In the genomic region with DNA sequence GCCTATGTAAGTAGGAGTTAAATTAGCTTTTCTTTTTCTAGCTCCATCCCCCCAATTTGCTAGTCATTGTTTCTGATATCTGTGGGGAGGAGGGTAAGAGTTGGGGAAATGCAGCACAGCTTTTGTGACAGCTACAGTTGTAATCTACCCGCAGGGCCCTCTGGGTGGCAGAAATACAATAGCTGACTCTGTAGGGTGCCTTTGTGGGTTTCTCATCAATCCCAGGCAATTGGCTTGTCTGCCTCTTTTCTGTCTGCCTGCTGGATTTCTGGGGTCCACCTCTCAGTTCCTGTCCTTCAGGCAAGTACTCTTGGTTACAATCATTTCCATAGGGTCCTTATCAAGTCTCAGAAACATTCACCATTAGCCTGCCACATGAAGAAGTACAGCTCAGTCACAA, we compare ENCODE assay signal across 26 cellular contexts. TPM values are rescaled to one million over a fixed set of nuclear protein-coding genes. Genes with fewer than 3 reads are reported as not detected.
DNase-seq lines count a peak whose midpoint lies in the region; ATAC-seq and TF ChIP-seq lines count a peak whose summit lies in the region.
"Had no signal": no experiment of that assay in that cellular context is flagged by ENCODE, and none has a peak within 500 bp of the region (broad histone marks: within the 10 kb centered on the region; RNA-seq: fewer than 3 reads in every experiment).

No MANE protein-coding gene starts in this region.

- no peaks in the 10 kb centered on the region for H3K9me3 Mint-ChIP-seq in GM23338
- H3K9me3 Mint-ChIP-seq in activated CD8-positive, alpha-beta T cell treated with anti-CD3 and anti-CD28 coated beads, Interleukin-2, amount 10 ng/mL, durations not matched to agents 7 days and 5 days (ENCODE audit: insufficient read depth) = no peaks in the 10 kb centered on the region

- DNase-seq in GM23338 (ENCODE audit: low spot score) (peak; percentile 60), NT2/D1 (ENCODE audit: low read depth, low spot score) (peak; percentile 59), iPS-NIHi11 (ENCODE audit: low spot score) (peak; percentile 53), SKM-1 treated with dmso at 0.1 percent for 144 hours (lab: John Stamatoyannopoulos, UW; ENCODE audit: unreplicated experiment) (no peak), NCI-H187 treated with DMSO at 0.1 percent for 48 hours (lab: John Stamatoyannopoulos, UW) (no peak)
- DNase-seq in Jurkat, Clone E6-1 (ENCODE audit: low read depth, low spot score) = peak; percentile 81
- DNase-seq in activated CD8-positive, alpha-beta T cell treated with anti-CD3 and anti-CD28 coated beads, Interleukin-2, amount 10 ng/mL, durations not matched to agents 7 days and 5 days = no peak
- DNase-seq: activated effector memory CD4-positive, alpha-beta T cell treated with Interleukin-2 at 50 U/mL for 16 hours; anterior cingulate cortex; colonic mucosa; DMS79 treated with DMSO at 0.1 percent for 48 hours; foreskin keratinocyte; heart right ventricle; NCI-H1048; NCI-H2171 treated with DMSO at 0.1 percent for 48 hours; NCI-H748 treated with DMSO at 0.1 percent for 48 hours; nucleus accumbens; psoas muscle; SK-N-SH; stimulated activated naive CD4-positive, alpha-beta T cell; T-helper 2 cell had no signal

- no peak overlapping the region for H3K4me3 ChIP-seq in GM23338
- H3K4me3 ChIP-seq in Jurkat, Clone E6-1 (ENCODE audit: low read length) = no peak overlapping the region
- H3K4me3 ChIP-seq in NT2/D1 (ENCODE audit: insufficient read length, low read depth) = no peak overlapping the region
- H3K4me3 ChIP-seq: BLaER1 treated with 17β-estradiol and CSF1 and Interleukin-3, amounts not matched to agents 10 nM and 100 nM; colonic mucosa; esophagus muscularis mucosa; heart right ventricle; psoas muscle; suprapubic skin had no signal

- CTCF ChIA-PET in activated CD8-positive, alpha-beta T cell treated with anti-CD3 and anti-CD28 coated beads, Interleukin-2, amount 10 ng/mL, durations not matched to agents 7 days and 5 days (lab: Charles Lee) = interaction anchor here (1.8 kb wide), 1 partner anchor 14 kb away, joined by 5 read pairs; no protein-coding TSS in a partner anchor

- peaks cover 21% of the 10 kb centered on the region for H3K4me1 Mint-ChIP-seq in GM23338
- H3K4me1 Mint-ChIP-seq in activated CD8-positive, alpha-beta T cell treated with anti-CD3 and anti-CD28 coated beads, Interleukin-2, amount 10 ng/mL, durations not matched to agents 7 days and 5 days (ENCODE audit: low read depth) = peaks cover 5% of the 10 kb centered on the region

- no peaks in the 10 kb centered on the region for H4K20me1 ChIP-seq in GM23338 (replicated peaks; ENCODE audit: insufficient read depth)
- H4K20me1 ChIP-seq: BLaER1 treated with 17β-estradiol and CSF1 and Interleukin-3, amounts not matched to agents 10 nM and 100 nM had no signal

- no peaks in the 10 kb centered on the region for H3K9me3 ChIP-seq in NT2/D1 (ENCODE audit: insufficient read depth, low read length)
- H3K9me3 ChIP-seq: BLaER1 treated with 17β-estradiol and CSF1 and Interleukin-3, amounts not matched to agents 10 nM and 100 nM; colonic mucosa; esophagus muscularis mucosa; heart right ventricle; psoas muscle; SK-N-SH; suprapubic skin had no signal

- ATAC-seq in GM23338 (peak; percentile 96), GM21723 (IDR thresholded peaks at IDR 0.05; ENCODE audit: unreplicated experiment) (no peak)
- ATAC-seq in activated CD8-positive, alpha-beta T cell treated with anti-CD3 and anti-CD28 coated beads, Interleukin-2, amount 10 ng/mL, durations not matched to agents 7 days and 5 days = no peak
- ATAC-seq: foreskin keratinocyte, heart right ventricle, psoas muscle had no signal

- H2AFZ ChIP-seq in GM23338 = no peak overlapping the region

- H3K27ac ChIP-seq in GM23338 (ENCODE audit: low read depth) = no peak overlapping the region
- H3K27ac ChIP-seq: BLaER1 treated with 17β-estradiol and CSF1 and Interleukin-3, amounts not matched to agents 10 nM and 100 nM; colonic mucosa; esophagus muscularis mucosa; foreskin keratinocyte; heart right ventricle; psoas muscle; suprapubic skin had no signal

- 0 out of 4 replicates have a peak, but pooled peaks of 1 of the 2 experiments have one; percentile 1 for TF ChIP-seq CTCF in GM23338 (conservative IDR thresholded peaks at IDR 0.05; ENCODE audit: low read depth in 2 of 2)

- no peaks in the 10 kb centered on the region for H3K36me3 ChIP-seq in GM23338 (ENCODE audit: insufficient read depth)
- no peaks in the 10 kb centered on the region for H3K36me3 ChIP-seq in NT2/D1 (ENCODE audit: insufficient read depth, insufficient read length, low read length)
- H3K36me3 ChIP-seq: BLaER1 treated with 17β-estradiol and CSF1 and Interleukin-3, amounts not matched to agents 10 nM and 100 nM; colonic mucosa; esophagus muscularis mucosa; heart right ventricle; suprapubic skin had no signal

- H3K27me3 Mint-ChIP-seq in GM23338 (ENCODE audit: insufficient read depth, low read depth, poor library complexity) = peaks cover 5% of the 10 kb centered on the region
- peaks cover 9% of the 10 kb centered on the region for H3K27me3 Mint-ChIP-seq in activated CD8-positive, alpha-beta T cell treated with anti-CD3 and anti-CD28 coated beads, Interleukin-2, amount 10 ng/mL, durations not matched to agents 7 days and 5 days (ENCODE audit: low read depth)

- H3K79me2 ChIP-seq in GM23338 (replicated peaks; ENCODE audit: insufficient read depth) = no peaks in the 10 kb centered on the region

- 0 out of 2 replicates have a peak, but pooled peaks cover under 1% of the 10 kb centered on the region for H3K9me2 ChIP-seq in GM23338 (ENCODE audit: insufficient read depth)
- H3K9me2 ChIP-seq: SK-N-SH had no signal

- no peak overlapping the region for H3K4me3 Mint-ChIP-seq in GM23338
- no peak overlapping the region for H3K4me3 Mint-ChIP-seq in activated CD8-positive, alpha-beta T cell treated with anti-CD3 and anti-CD28 coated beads, Interleukin-2, amount 10 ng/mL, durations not matched to agents 7 days and 5 days
- H3K4me3 Mint-ChIP-seq: activated naive CD8-positive, alpha-beta T cell had no signal

- H3K36me3 Mint-ChIP-seq in GM23338 (ENCODE audit: low read depth) = no peaks in the 10 kb centered on the region
- H3K36me3 Mint-ChIP-seq in activated CD8-positive, alpha-beta T cell treated with anti-CD3 and anti-CD28 coated beads, Interleukin-2, amount 10 ng/mL, durations not matched to agents 7 days and 5 days (ENCODE audit: low read depth) = no peaks in the 10 kb centered on the region
- H3K36me3 Mint-ChIP-seq: activated naive CD8-positive, alpha-beta T cell had no signal

- H3K27me3 ChIP-seq in GM23338 (ENCODE audit: insufficient read depth) = no peaks in the 10 kb centered on the region
- no peaks in the 10 kb centered on the region for H3K27me3 ChIP-seq in NT2/D1 (ENCODE audit: insufficient read depth, insufficient read length)
- H3K27me3 ChIP-seq: BLaER1 treated with 17β-estradiol and CSF1 and Interleukin-3, amounts not matched to agents 10 nM and 100 nM; colonic mucosa; esophagus muscularis mucosa; foreskin keratinocyte; suprapubic skin had no signal

- POLR2A ChIA-PET in activated CD8-positive, alpha-beta T cell treated with anti-CD3 and anti-CD28 coated beads, Interleukin-2, amount 10 ng/mL, durations not matched to agents 7 days and 5 days (lab: Charles Lee) = interaction anchor here (0.5 kb wide), 1 partner anchor 16 kb away, joined by 3 read pairs; no protein-coding TSS in a partner anchor

- peak overlapping the region; percentile 68 for H3K4me2 ChIP-seq in GM23338
- H3K4me2 ChIP-seq: BLaER1 treated with 17β-estradiol and CSF1 and Interleukin-3, amounts not matched to agents 10 nM and 100 nM; SK-N-SH had no signal

- H3K9ac ChIP-seq in NT2/D1 (ENCODE audit: insufficient read length, low read depth) = no peak overlapping the region
- H3K9ac ChIP-seq: BLaER1 treated with 17β-estradiol and CSF1 and Interleukin-3, amounts not matched to agents 10 nM and 100 nM; SK-N-SH had no signal

- H3F3A ChIP-seq in GM23338 (replicated peaks; ENCODE audit: low read depth) = no peaks in the 10 kb centered on the region

- no peak overlapping the region; the same call in 1 of the 2 replicates for H3K27ac Mint-ChIP-seq in GM23338
- H3K27ac Mint-ChIP-seq in activated CD8-positive, alpha-beta T cell treated with anti-CD3 and anti-CD28 coated beads, Interleukin-2, amount 10 ng/mL, durations not matched to agents 7 days and 5 days = no peak overlapping the region
- H3K27ac Mint-ChIP-seq: activated naive CD8-positive, alpha-beta T cell had no signal

- H3K4me1 ChIP-seq in GM23338 (ENCODE audit: insufficient read depth) = peaks cover 22% of the 10 kb centered on the region
- peaks cover 3% of the 10 kb centered on the region for H3K4me1 ChIP-seq in NT2/D1 (ENCODE audit: insufficient read depth, insufficient read length)
- H3K4me1 ChIP-seq: colonic mucosa, esophagus muscularis mucosa, foreskin keratinocyte, heart right ventricle, psoas muscle, suprapubic skin had no signal

TF ChIP-seq in GM23338, 12 proteins besides CTCF, POLR2A, EP300 and RAD21:
- TF ChIP-seq EZH2phosphoT487 (IDR thresholded peaks at IDR 0.05; ENCODE audit: unreplicated experiment) = no peak

RNA-seq across cellular contexts. Expression of gene SLC44A5, which starts 19.1 kb away (rescaled TPM):
- 7.6 and 11.7 TPM in 2 replicates for total RNA-seq in GM23338 (2014; rRNA removed; shearing (Covaris generic))
- polyA plus RNA-seq in GM23338 (2016; fragmentation: Nextera tagmentation; extraction: Ambion mirVana) = 2.8 and 3.3 TPM in 2 replicates
- 0.90 TPM for polyA plus RNA-seq in Jurkat, Clone E6-1 (2012; ENCODE audit: insufficient read depth, insufficient read length)
- under 1 TPM; 0.21 to 0.26 TPM for total RNA-seq in activated CD8-positive, alpha-beta T cell treated with anti-CD3 and anti-CD28 coated beads, Interleukin-2, amount 10 ng/mL, durations not matched to agents 7 days and 5 days

Comparison
In these comparisons a context has a peak if more than half of its experiments do, and no peak if none do; other contexts are left out.
1. DNase-seq: peak in GM23338 (single experiment), Jurkat, Clone E6-1 (single experiment), NT2/D1 (single experiment) and iPS-NIHi11 (single experiment); none in SKM-1 treated with dmso at 0.1 percent for 144 hours (single experiment), NCI-H187 treated with DMSO at 0.1 percent for 48 hours (single experiment) and activated CD8-positive, alpha-beta T cell treated with anti-CD3 and anti-CD28 coated beads, Interleukin-2, amount 10 ng/mL, durations not matched to agents 7 days and 5 days (single experiment).